1 cellular context compared by ENCODE assay signal in the genomic region with DNA sequence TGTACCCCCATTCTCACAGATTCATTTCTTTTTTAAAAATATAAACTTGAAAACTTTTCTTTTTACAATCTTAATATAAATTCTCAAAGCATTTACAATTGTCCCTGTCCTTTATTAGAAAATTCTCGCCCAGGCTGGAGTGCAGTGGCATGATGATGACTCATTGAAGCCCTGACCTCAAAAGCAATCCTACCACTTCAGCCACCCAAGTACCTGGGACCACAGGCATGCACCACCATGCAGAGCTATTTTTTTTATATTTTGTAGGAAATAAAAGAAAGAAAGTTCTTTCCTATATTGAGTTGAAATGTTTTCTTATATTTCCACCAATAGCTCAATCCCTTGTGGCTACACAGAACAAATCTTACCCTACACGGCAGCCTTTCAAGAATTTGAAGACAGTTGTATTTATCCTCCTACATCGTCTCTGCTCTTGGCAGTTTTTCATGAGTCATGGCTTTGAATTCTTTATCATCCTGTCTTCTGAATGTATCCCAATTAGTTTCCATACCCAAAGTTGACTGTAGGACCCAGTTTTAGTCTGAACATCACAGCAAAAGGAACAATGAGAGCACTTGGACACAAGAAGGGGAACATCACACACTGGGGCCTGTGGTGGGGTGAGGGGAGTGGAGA.
TF ChIP-seq lines count a peak whose summit lies in the region.

No MANE protein-coding gene starts in this region.

TF ChIP-seq in IMR-90, 13 proteins besides CTCF, POLR2A, EP300 and RAD21 (continued from another document):
- TF ChIP-seq MXI1 (IDR thresholded peaks at IDR 0.05; ENCODE audit: borderline replicate concordance, low read depth, low read length) (no peak), MAFK (IDR thresholded peaks at IDR 0.05; ENCODE audit: low read depth, low read length) (no peak), USF2 (IDR thresholded peaks at IDR 0.05; ENCODE audit: low read depth, low read length) (no peak), BHLHE40 (IDR thresholded peaks at IDR 0.05; ENCODE audit: low read depth, low read length) (no peak), RCOR1 (IDR thresholded peaks at IDR 0.05; ENCODE audit: insufficient replicate concordance, low read length) (no peak), CHD1 (IDR thresholded peaks at IDR 0.05; ENCODE audit: low read depth, low read length) (no peak), MAZ (IDR thresholded peaks at IDR 0.05; ENCODE audit: borderline replicate concordance, low read depth, low read length) (no peak), FOS (IDR thresholded peaks at IDR 0.05; ENCODE audit: low read depth, low read length) (no peak), NFE2L2 (IDR thresholded peaks at IDR 0.05; ENCODE audit: low read depth, low read length) (no peak)
- TF ChIP-seq, protein P1, sequence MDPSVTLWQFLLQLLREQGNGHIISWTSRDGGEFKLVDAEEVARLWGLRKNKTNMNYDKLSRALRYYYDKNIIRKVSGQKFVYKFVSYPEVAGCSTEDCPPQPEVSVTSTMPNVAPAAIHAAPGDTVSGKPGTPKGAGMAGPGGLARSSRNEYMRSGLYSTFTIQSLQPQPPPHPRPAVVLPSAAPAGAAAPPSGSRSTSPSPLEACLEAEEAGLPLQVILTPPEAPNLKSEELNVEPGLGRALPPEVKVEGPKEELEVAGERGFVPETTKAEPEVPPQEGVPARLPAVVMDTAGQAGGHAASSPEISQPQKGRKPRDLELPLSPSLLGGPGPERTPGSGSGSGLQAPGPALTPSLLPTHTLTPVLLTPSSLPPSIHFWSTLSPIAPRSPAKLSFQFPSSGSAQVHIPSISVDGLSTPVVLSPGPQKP (IDR thresholded peaks at IDR 0.05; ENCODE audit: borderline replicate concordance, low read depth, low read length) = no peak
